10 cellular contexts compared by ENCODE assay signal in the genomic region with DNA sequence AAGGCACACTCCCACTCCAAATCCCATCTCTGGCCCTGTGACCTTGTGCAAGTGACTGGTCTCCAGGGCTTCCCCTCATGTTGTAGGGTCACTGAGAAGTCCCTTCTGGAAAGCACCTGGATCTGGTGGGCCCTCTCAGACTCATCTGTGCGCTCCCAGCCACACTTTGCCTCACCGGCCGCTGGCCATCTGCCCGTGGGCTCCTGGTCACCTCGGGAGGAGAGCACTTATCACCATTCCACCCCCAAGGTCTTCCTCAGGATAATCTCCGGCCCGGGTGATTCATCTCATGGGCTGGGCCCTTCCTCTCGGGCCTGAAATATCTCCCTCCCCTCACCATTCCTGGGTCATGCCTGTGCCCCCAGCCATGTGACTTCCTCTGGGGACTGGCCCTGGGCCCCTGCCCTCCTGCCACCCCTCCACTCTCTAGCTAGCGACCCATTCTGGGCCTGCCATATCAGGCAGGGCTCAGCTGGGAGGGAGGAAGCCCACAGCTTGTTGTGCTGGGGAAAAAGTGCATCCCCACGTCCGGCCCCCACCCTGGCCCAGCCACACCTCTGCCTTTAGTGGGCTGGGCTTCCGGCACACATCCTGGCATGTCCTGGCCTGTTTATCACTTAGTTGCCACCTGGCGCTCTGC. TPM values are rescaled to one million over a fixed set of nuclear protein-coding genes. Genes with fewer than 3 reads are reported as not detected.
A peak's percentile ranks its signal among the peaks of the same experiment; 100 is the strongest.
DNase-seq lines count a peak whose midpoint lies in the region; ATAC-seq lines count a peak whose summit lies in the region.
"Had no signal": no experiment of that assay in that cellular context is flagged by ENCODE, and none has a peak within 500 bp of the region (broad histone marks: within the 10 kb centered on the region; RNA-seq: fewer than 3 reads in every experiment).

No MANE protein-coding gene starts in this region.

- no peak overlapping the region for H4K91ac ChIP-seq in trophoblast cell (ENCODE audit: low read depth, low read length)

- no peak overlapping the region for H3K4me2 ChIP-seq in trophoblast cell (ENCODE audit: low read length)

- DNase-seq in DMS153 (lab: John Stamatoyannopoulos, UW) (peak; percentile 24), DMS153 treated with DMSO at 0.1 percent for 48 hours (lab: John Stamatoyannopoulos, UW; ENCODE audit: unreplicated experiment) (no peak), T-helper 2 cell (peak in 3 of 5 experiments; percentile 20 to 82 (median 41)), trophoblast cell (no peak), globus pallidus (ENCODE audit: low spot score) (no peak), NCI-H2227 (lab: John Stamatoyannopoulos, UW; ENCODE audit: unreplicated experiment) (no peak)
- DNase-seq in activated naive CD8-positive, alpha-beta T cell treated with anti-CD3 and anti-CD28 coated beads, Interleukin-2, amount 10 ng/mL, durations not matched to agents 7 days and 5 days, result peak; percentile 69
- DNase-seq: NCI-H2029 treated with DMSO at 0.1 percent for 48 hours, T1000 had no signal

- peaks cover 4% of the 10 kb centered on the region for H3K27me3 Mint-ChIP-seq in activated naive CD8-positive, alpha-beta T cell treated with anti-CD3 and anti-CD28 coated beads, Interleukin-2, amount 10 ng/mL, durations not matched to agents 7 days and 5 days

- WGBS in trophoblast cell (ENCODE audit: extremely low coverage, insufficient coverage, insufficient read length), result no CpG with 5 or more reads among the region's 13 CpGs

- no peak overlapping the region for H2BK5ac ChIP-seq in trophoblast cell (ENCODE audit: low read depth, low read length, poor library complexity)

- peak overlapping the region; percentile 65 for H3K4me3 Mint-ChIP-seq in activated naive CD8-positive, alpha-beta T cell treated with anti-CD3 and anti-CD28 coated beads, Interleukin-2, amount 10 ng/mL, durations not matched to agents 7 days and 5 days

- H3K9me3 Mint-ChIP-seq in activated naive CD8-positive, alpha-beta T cell treated with anti-CD3 and anti-CD28 coated beads, Interleukin-2, amount 10 ng/mL, durations not matched to agents 7 days and 5 days, result no peaks in the 10 kb centered on the region

- no peak overlapping the region for H2AK5ac ChIP-seq in trophoblast cell (ENCODE audit: low read length)

- H3K9me3 ChIP-seq in trophoblast cell (ENCODE audit: insufficient read depth, low read depth, low read length), result no peaks in the 10 kb centered on the region

- H3K36me3 ChIP-seq in trophoblast cell (ENCODE audit: control insufficient read depth in 1 of 2, insufficient read depth in 2 of 2, low read length in 2 of 2), result no peaks in the 10 kb centered on the region

- H3K18ac ChIP-seq in trophoblast cell (ENCODE audit: low read length), result no peak overlapping the region

- H3K36me3 Mint-ChIP-seq in activated naive CD8-positive, alpha-beta T cell treated with anti-CD3 and anti-CD28 coated beads, Interleukin-2, amount 10 ng/mL, durations not matched to agents 7 days and 5 days, result no peaks in the 10 kb centered on the region

- no peak overlapping the region for H3K4ac ChIP-seq in trophoblast cell (ENCODE audit: low read depth, low read length)

- no peak overlapping the region for H3K27ac ChIP-seq in trophoblast cell (ENCODE audit: low read depth, low read length)

- peaks cover 6% of the 10 kb centered on the region for H3K27me3 ChIP-seq in trophoblast cell (ENCODE audit: insufficient read depth, low read length)

- no peak overlapping the region for H2AFZ ChIP-seq in trophoblast cell (ENCODE audit: insufficient read depth, low read length, poor library complexity)

- POLR2A ChIA-PET in activated naive CD8-positive, alpha-beta T cell treated with anti-CD3 and anti-CD28 coated beads, Interleukin-2, amount 10 ng/mL, durations not matched to agents 7 days and 5 days (lab: Charles Lee), result interaction anchor here (0.9 to 1.3 kb wide), 3 partner anchors 234 to 410 kb away, joined by 3 to 7 read pairs (median 4); partner anchors contain the start of genes CHCHD4, HDAC11, LSM3 and TMEM43

- H3K14ac ChIP-seq in trophoblast cell (ENCODE audit: low read length), result no peak overlapping the region

- peak overlapping the region; percentile 50 for H3K9ac ChIP-seq in trophoblast cell (ENCODE audit: low read length)

- no peak overlapping the region for H4K12ac ChIP-seq in trophoblast cell (ENCODE audit: low read depth, low read length)

- H2BK120ac ChIP-seq in trophoblast cell (ENCODE audit: insufficient read depth, low read length, poor library complexity), result no peak overlapping the region

- peak; percentile 46 for ATAC-seq in activated naive CD8-positive, alpha-beta T cell treated with anti-CD3 and anti-CD28 coated beads, Interleukin-2, amount 10 ng/mL, durations not matched to agents 7 days and 5 days (ENCODE audit: low read depth)
- ATAC-seq in HG03045 (IDR thresholded peaks at IDR 0.05; ENCODE audit: unreplicated experiment), result no peak

- no peak overlapping the region for H4K8ac ChIP-seq in trophoblast cell (ENCODE audit: low read depth, low read length)

- H2BK12ac ChIP-seq in trophoblast cell (ENCODE audit: low read length), result no peak overlapping the region

- peak overlapping the region; percentile 23 for H3K4me3 ChIP-seq in trophoblast cell (ENCODE audit: low read depth, low read length)

- peak overlapping the region; percentile 47 for H3K23ac ChIP-seq in trophoblast cell (ENCODE audit: low read length)

- H3K27ac Mint-ChIP-seq in activated naive CD8-positive, alpha-beta T cell treated with anti-CD3 and anti-CD28 coated beads, Interleukin-2, amount 10 ng/mL, durations not matched to agents 7 days and 5 days, result peak overlapping the region; percentile 95

- no peaks in the 10 kb centered on the region for H3K79me2 ChIP-seq in trophoblast cell (ENCODE audit: control insufficient read depth, insufficient read depth, low read length, poor library complexity)

- H3K4me1 Mint-ChIP-seq in activated naive CD8-positive, alpha-beta T cell treated with anti-CD3 and anti-CD28 coated beads, Interleukin-2, amount 10 ng/mL, durations not matched to agents 7 days and 5 days, result peaks cover 13% of the 10 kb centered on the region

- no peaks in the 10 kb centered on the region for H3K79me1 ChIP-seq in trophoblast cell (ENCODE audit: low read length)

- peaks cover 0 to 2% of the 10 kb centered on the region in 2 experiments for H3K4me1 ChIP-seq in trophoblast cell (ENCODE audit: control insufficient read depth in 1 of 2, insufficient read depth in 2 of 2, low read length in 2 of 2)

RNA-seq across cellular contexts. Expression of gene WNT7A, which starts 10.6 kb away (rescaled TPM):
- total RNA-seq in activated naive CD8-positive, alpha-beta T cell treated with anti-CD3 and anti-CD28 coated beads, Interleukin-2, amount 10 ng/mL, durations not matched to agents 7 days and 5 days, result 1 to 10 TPM; 1.5 TPM
- polyA plus RNA-seq in trophoblast cell (2013), result 0.37 and 0.46 TPM in 2 replicates

Comparison
In these comparisons a context has a peak if more than half of its experiments do, and no peak if none do; other contexts are left out.
1. DNase-seq: peak in DMS153 (single experiment), T-helper 2 cell (3 of 5) and activated naive CD8-positive, alpha-beta T cell treated with anti-CD3 and anti-CD28 coated beads, Interleukin-2, amount 10 ng/mL, durations not matched to agents 7 days and 5 days (single experiment); none in DMS153 treated with DMSO at 0.1 percent for 48 hours (single experiment), trophoblast cell (0 of 2), globus pallidus (single experiment) and NCI-H2227 (single experiment).